In genomic region chr12:38156497-38157245, GRCh38 we compare ENCODE assay signal across 20 cellular contexts.
DNase-seq lines count a peak whose midpoint lies in the region; ATAC-seq, FAIRE-seq and TF ChIP-seq lines count a peak whose summit lies in the region.
"Had no signal": no experiment of that assay in that cellular context is flagged by ENCODE, and none has a peak within 500 bp of the region (broad histone marks: within the 10 kb centered on the region; RNA-seq: fewer than 3 reads in every experiment).

No MANE protein-coding gene starts in this region.

- in situ Hi-C loops in K562 (cut with MboI), result no loop called here

- H2AFZ ChIP-seq in K562 (ENCODE audit: low read depth, low read length), result peak overlapping the region; percentile 51; the same call in 1 of the 2 replicates
- H2AFZ ChIP-seq: GM23338 had no signal

- H3K27ac Mint-ChIP-seq in osteocyte (ENCODE audit: unreplicated experiment), result no peak overlapping the region
- no peak overlapping the region for H3K27ac Mint-ChIP-seq in stimulated activated memory B cell treated with anti-CD40 and anti-IgM and Interleukin-4, amounts not matched to agents 10 μg/mL and 1 μg/mL and 100 μg/mL, for 72 hours
- H3K27ac Mint-ChIP-seq: CD4-positive, alpha-beta T cell; GM23338 had no signal

- no peaks in the 10 kb centered on the region for H3K9me1 ChIP-seq in K562 (ENCODE audit: control insufficient read depth, insufficient read depth, low read length)

- no peak overlapping the region for H3K4me2 ChIP-seq in K562 (ENCODE audit: insufficient read depth, low read length)
- H3K4me2 ChIP-seq: GM23338 had no signal

- POLR2A ChIA-PET in K562 (lab: Yijun Ruan, JAX), result no interaction called here

- H3K4me1 ChIP-seq in K562 (replicated peaks in 1 of 2; ENCODE audit: control insufficient read depth in 2 of 2, insufficient read depth in 2 of 2, low read length in 2 of 2), result peaks cover 0 to 26% of the 10 kb centered on the region in 2 experiments; a peak in 2 of 5 replicates
- H3K4me1 ChIP-seq: HAP-1 had no signal

- no peak for FAIRE-seq in K562 (lab: Jason Lieb, UNC)
- FAIRE-seq: G401.6, GM12891 had no signal

- CTCF ChIA-PET in K562 (lab: Yijun Ruan, JAX; ENCODE audit: low intra/inter-chr PET ratio), result no interaction called here

- WGBS in K562 (ENCODE audit: insufficient coverage, low coverage, missing lambda C conversion rate), result 8% methylated on average over 30 of the region's 39 CpGs

- no peaks in the 10 kb centered on the region for H3K36me3 ChIP-seq in H7 (replicated peaks; ENCODE audit: control insufficient read depth, insufficient read depth, low read length)
- H3K36me3 ChIP-seq in K562 (ENCODE audit: control insufficient read depth, insufficient read depth, low read length), result no peaks in the 10 kb centered on the region
- H3K36me3 ChIP-seq: HAP-1 had no signal

- no peaks in the 10 kb centered on the region for H3K27me3 Mint-ChIP-seq in osteocyte (ENCODE audit: unreplicated experiment)
- no peaks in the 10 kb centered on the region for H3K27me3 Mint-ChIP-seq in stimulated activated memory B cell treated with anti-CD40 and anti-IgM and Interleukin-4, amounts not matched to agents 10 μg/mL and 1 μg/mL and 100 μg/mL, for 72 hours
- H3K27me3 Mint-ChIP-seq: CD4-positive, alpha-beta T cell had no signal

- H3K9ac ChIP-seq in K562 (ENCODE audit: insufficient read depth in 1 of 2, low read depth in 2 of 2, low read length in 2 of 2), result no peak overlapping the region

- no peaks in the 10 kb centered on the region for H3K4me1 Mint-ChIP-seq in osteocyte (ENCODE audit: unreplicated experiment)
- H3K4me1 Mint-ChIP-seq in stimulated activated memory B cell treated with anti-CD40 and anti-IgM and Interleukin-4, amounts not matched to agents 10 μg/mL and 1 μg/mL and 100 μg/mL, for 72 hours, result no peaks in the 10 kb centered on the region
- H3K4me1 Mint-ChIP-seq: GM23338 had no signal

- H3K27me3 ChIP-seq in H7 (ENCODE audit: control insufficient read depth, insufficient read depth, low read length) (no peaks in the 10 kb centered on the region), K562 (ENCODE audit: control insufficient read depth in 2 of 2, insufficient read depth in 2 of 2, low read length in 2 of 2) (peaks cover 11 to 79% of the 10 kb centered on the region in 2 experiments; a peak in 3 of 5 replicates)

- H3K9me3 Mint-ChIP-seq in osteocyte (ENCODE audit: unreplicated experiment), result peaks cover 10% of the 10 kb centered on the region
- H3K9me3 Mint-ChIP-seq in stimulated activated memory B cell treated with anti-CD40 and anti-IgM and Interleukin-4, amounts not matched to agents 10 μg/mL and 1 μg/mL and 100 μg/mL, for 72 hours, result no peaks in the 10 kb centered on the region
- H3K9me3 Mint-ChIP-seq: CD4-positive, alpha-beta T cell had no signal

- no peaks in the 10 kb centered on the region for H3K9me3 ChIP-seq in K562 (replicated peaks; ENCODE audit: control insufficient read depth, insufficient read depth, low read depth, low read length)
- H3K9me3 ChIP-seq: HAP-1 had no signal

- no peak for TF ChIP-seq CTCF in K562 (IDR thresholded peaks at IDR 0.05 in 2 of 3, conservative IDR thresholded peaks at IDR 0.05 in 1 of 3; ENCODE audit: insufficient read depth in 2 of 3, low read depth in 1 of 3, low read length in 3 of 3)
- TF ChIP-seq CTCF in osteocyte (IDR thresholded peaks at IDR 0.05), result no peak

- no peaks in the 10 kb centered on the region for H3K79me2 ChIP-seq in K562 (ENCODE audit: control insufficient read depth, insufficient read depth, low read length)

- H3K27ac ChIP-seq in K562 (ENCODE audit: extremely low read depth, low read depth, low read length), result no peak overlapping the region
- H3K27ac ChIP-seq: 22Rv1, HL-60 had no signal

- H4K20me1 ChIP-seq in K562 (replicated peaks; ENCODE audit: control insufficient read depth, insufficient read depth, low read length), result no peaks in the 10 kb centered on the region; the same call in 1 of the 2 replicates

- ATAC-seq in K562, result no peak
- no peak for ATAC-seq in HG02610 (IDR thresholded peaks at IDR 0.05; ENCODE audit: unreplicated experiment)
- ATAC-seq in stimulated activated memory B cell treated with anti-CD40 and anti-IgM and Interleukin-4, amounts not matched to agents 10 μg/mL and 1 μg/mL and 100 μg/mL, for 72 hours, result no peak
- ATAC-seq: GM23338 had no signal

- H3K4me3 ChIP-seq in H7 (ENCODE audit: insufficient read depth, low read depth, low read length) (no peak overlapping the region), K562 (peak overlapping the region; percentile 11; the same call in 1 of the 2 replicates)
- H3K4me3 ChIP-seq: GM23338, HAP-1 had no signal

- no peaks in the 10 kb centered on the region for H3K36me3 Mint-ChIP-seq in osteocyte (ENCODE audit: unreplicated experiment)
- H3K36me3 Mint-ChIP-seq in stimulated activated memory B cell treated with anti-CD40 and anti-IgM and Interleukin-4, amounts not matched to agents 10 μg/mL and 1 μg/mL and 100 μg/mL, for 72 hours, result no peaks in the 10 kb centered on the region

- no peak overlapping the region for H3K4me3 Mint-ChIP-seq in osteocyte (ENCODE audit: unreplicated experiment)
- no peak overlapping the region for H3K4me3 Mint-ChIP-seq in stimulated activated memory B cell treated with anti-CD40 and anti-IgM and Interleukin-4, amounts not matched to agents 10 μg/mL and 1 μg/mL and 100 μg/mL, for 72 hours
- H3K4me3 Mint-ChIP-seq: CD4-positive, alpha-beta T cell; GM23338 had no signal

- DNase-seq in DMS53 (lab: John Stamatoyannopoulos, UW) (peak; percentile 61), DMS53 treated with DMSO at 0.1 percent for 48 hours (lab: John Stamatoyannopoulos, UW; ENCODE audit: unreplicated experiment) (no peak), H7 (peak; percentile 9), K562 (ENCODE audit: extremely low read depth in 1 of 4, low spot score in 3 of 4) (no peak), osteocyte (ENCODE audit: extremely low spot score, unreplicated experiment) (peak; percentile 83), NCI-H187 treated with DMSO at 0.1 percent for 48 hours (lab: John Stamatoyannopoulos, UW) (no peak)
- DNase-seq: C1 segment of cervical spinal cord; Calu3; CD4-positive, alpha-beta T cell; DMS 273 treated with DMSO at 0.1 percent for 48 hours; DMS79 treated with DMSO at 0.1 percent for 48 hours; EL had no signal

- TF ChIP-seq POLR2A in K562 (conservative IDR thresholded peaks at IDR 0.05), result no peak

- intact Hi-C loops in K562 (cut with micrococcal nuclease), result loop anchor here (5.0 kb wide), 1 partner anchor 1121 kb away; no protein-coding TSS in a partner anchor

- TF ChIP-seq EP300 in K562 (IDR thresholded peaks at IDR 0.05; ENCODE audit: low read length), result no peak

- no TSS peak for BruUV-seq in K562 (replicated peaks; lab: Mats Ljungman, UMichigan)

- TF ChIP-seq RAD21 in K562 (CRISPR knock-in tag; conservative IDR thresholded peaks at IDR 0.05 in 1 of 2, IDR thresholded peaks at IDR 0.05 in 1 of 2), result no peak

TF ChIP-seq in K562, 482 proteins besides CTCF, POLR2A, EP300 and RAD21:
- TF ChIP-seq AFF1 (IDR thresholded peaks at IDR 0.05; ENCODE audit: low read depth in 1 of 2, partially characterized antibody in 2 of 2), result peak in 1 of 2 experiments; percentile 43
- no peak for TF ChIP-seq ETV1 (tag; conservative IDR thresholded peaks at IDR 0.05; ENCODE audit: low read depth)

Comparison
In these comparisons a context has a peak if more than half of its experiments do, and no peak if none do; other contexts are left out.
1. DNase-seq: peak in DMS53 (single experiment), H7 (single experiment) and osteocyte (single experiment); none in DMS53 treated with DMSO at 0.1 percent for 48 hours (single experiment), K562 (0 of 4) and NCI-H187 treated with DMSO at 0.1 percent for 48 hours (single experiment).